In genomic region chr6:71496018-71496800, GRCh38 we compare ENCODE assay signal across 9 cellular contexts.
DNase-seq lines count a peak whose midpoint lies in the region; ATAC-seq and TF ChIP-seq lines count a peak whose summit lies in the region.
"Had no signal": no experiment of that assay in that cellular context is flagged by ENCODE, and none has a peak within 500 bp of the region (broad histone marks: within the 10 kb centered on the region; RNA-seq: fewer than 3 reads in every experiment).

No MANE protein-coding gene starts in this region.

- H4K20me1 ChIP-seq in KMS-11 (ENCODE audit: insufficient read depth), result no peaks in the 10 kb centered on the region

- H3K36me3 ChIP-seq in GM06990 (ENCODE audit: control insufficient read depth, insufficient read depth, low read length) (no peaks in the 10 kb centered on the region), KMS-11 (ENCODE audit: insufficient read depth) (no peaks in the 10 kb centered on the region), vagina (no peaks in the 10 kb centered on the region)

- no peak for TF ChIP-seq CTCF in GM06990 (IDR thresholded peaks at IDR 0.05; ENCODE audit: insufficient read depth, low read length, poor library complexity, severe bottlenecking)
- no peak for TF ChIP-seq CTCF in KMS-11 (conservative IDR thresholded peaks at IDR 0.05; ENCODE audit: low read depth, low read length)
- TF ChIP-seq CTCF in fibroblast of pulmonary artery (IDR thresholded peaks at IDR 0.05; ENCODE audit: low read length, missing control alignments), result no peak
- TF ChIP-seq CTCF in vagina (IDR thresholded peaks at IDR 0.05), result no peak
- no peak for TF ChIP-seq CTCF in nephron progenitor cell (IDR thresholded peaks at IDR 0.05)

- H3K27ac ChIP-seq in KMS-11, result peak overlapping the region; percentile 54
- no peak overlapping the region for H3K27ac ChIP-seq in vagina
- H3K27ac ChIP-seq: HL-60 had no signal

- H3K36me3 Mint-ChIP-seq in nephron progenitor cell (ENCODE audit: low read depth), result no peaks in the 10 kb centered on the region

- TF ChIP-seq POLR2A in vagina (IDR thresholded peaks at IDR 0.05), result no peak

- H3K4me1 ChIP-seq in KMS-11 (ENCODE audit: low read depth, poor library complexity, severe bottlenecking) (peaks cover 27% of the 10 kb centered on the region), vagina (no peaks in the 10 kb centered on the region)

- H3K79me2 ChIP-seq in KMS-11 (ENCODE audit: insufficient read depth, low read depth), result no peaks in the 10 kb centered on the region

- peak; percentile 51 for DNase-seq in GM06990 (ENCODE audit: extremely low read depth, insufficient read length)
- peak; percentile 39 for DNase-seq in fibroblast of pulmonary artery (ENCODE audit: low read depth)
- DNase-seq in vagina (ENCODE audit: extremely low spot score in 2 of 2), result no peak
- no peak for DNase-seq in T-helper 9 cell
- DNase-seq in left lobe of liver (ENCODE audit: low spot score), result no peak
- no peak for DNase-seq in nephron progenitor cell

- H3K27me3 ChIP-seq in GM06990 (replicated peaks; ENCODE audit: control insufficient read depth, insufficient read depth, low read length), result no peaks in the 10 kb centered on the region
- no peaks in the 10 kb centered on the region for H3K27me3 ChIP-seq in KMS-11 (ENCODE audit: insufficient read depth, low read depth)
- H3K27me3 ChIP-seq in vagina, result no peaks in the 10 kb centered on the region

- peak overlapping the region; percentile 31 for H3K4me3 ChIP-seq in GM06990 (replicated peaks; ENCODE audit: low read depth, low read length)
- no peak overlapping the region for H3K4me3 ChIP-seq in KMS-11 (IDR thresholded peaks at IDR 0.05; ENCODE audit: insufficient read depth, low read depth, low read length)
- peak overlapping the region; percentile 33 for H3K4me3 ChIP-seq in fibroblast of pulmonary artery (replicated peaks; ENCODE audit: low read depth, low read length)
- H3K4me3 ChIP-seq in vagina, result peak overlapping the region; percentile 8 to 13

- peak; percentile 100 for ATAC-seq in GM21529 (IDR thresholded peaks at IDR 0.05; ENCODE audit: unreplicated experiment)
- no peak for ATAC-seq in left lobe of liver

- H3K4me1 Mint-ChIP-seq in nephron progenitor cell, result peaks cover 8% of the 10 kb centered on the region

- peaks cover 8% of the 10 kb centered on the region for H3K27me3 Mint-ChIP-seq in nephron progenitor cell (ENCODE audit: low read depth, poor library complexity)

- no peak overlapping the region; the same call in 1 of the 2 replicates for H3K9ac ChIP-seq in KMS-11

- intact Hi-C loops in vagina (cut with DNase I), result no loop called here

- no peaks in the 10 kb centered on the region for H3K9me3 ChIP-seq in vagina

- no peaks in the 10 kb centered on the region for H3K9me3 Mint-ChIP-seq in nephron progenitor cell

- peak overlapping the region; percentile 44 for H3K4me2 ChIP-seq in KMS-11

- H3K4me3 Mint-ChIP-seq in nephron progenitor cell, result no peak overlapping the region

- no peak overlapping the region for H3K27ac Mint-ChIP-seq in nephron progenitor cell

- peak overlapping the region; percentile 13; the same call in 1 of the 2 replicates for H2AFZ ChIP-seq in KMS-11 (ENCODE audit: low read depth)

Comparison
In these comparisons a context has a peak if more than half of its experiments do, and no peak if none do; other contexts are left out.
1. DNase-seq: peak in GM06990 (single experiment) and fibroblast of pulmonary artery (single experiment); none in vagina (0 of 2), T-helper 9 cell (single experiment), left lobe of liver (single experiment) and nephron progenitor cell (single experiment).